Comparison of ENCODE assay signal across 17 cellular contexts in genomic region chr19:28543244-28543776, GRCh38.
"Had no signal": no experiment of that assay in that cellular context is flagged by ENCODE, and none has a peak within 500 bp of the region (broad histone marks: within the 10 kb centered on the region; RNA-seq: fewer than 3 reads in every experiment).

No MANE protein-coding gene starts in this region.

- H3K4me3 Mint-ChIP-seq: activated T-helper 1 cell treated with anti-CD3 and anti-CD28 coated beads, Interleukin-12 subunit alpha, Interleukin-12 subunit beta, Interleukin-2, Interleukin-4 antibody, amounts not matched to agents 30 ng/mL and 10 ng/mL and 1 ng/mL, durations not matched to agents 14 hours and 24 hours and 36 hours; nephron had no signal

- H3K27me3 ChIP-seq: adrenal gland, breast epithelium, testis, upper lobe of left lung had no signal

- H3K4me3 ChIP-seq: adrenal gland, breast epithelium, lung, smooth muscle cell, testis, upper lobe of left lung had no signal

- H3K27ac Mint-ChIP-seq: activated naive CD4-positive, alpha-beta T cell treated with anti-CD3 and anti-CD28 coated beads, Interleukin-2, amount 50 U/mL, for 72 hours; activated T-helper 1 cell treated with anti-CD3 and anti-CD28 coated beads, Interleukin-12 subunit alpha, Interleukin-12 subunit beta, Interleukin-2, Interleukin-4 antibody, amounts not matched to agents 30 ng/mL and 10 ng/mL and 1 ng/mL, durations not matched to agents 14 hours and 24 hours and 36 hours; nephron had no signal

- H3K27ac ChIP-seq: adrenal gland, breast epithelium, testis, upper lobe of left lung had no signal

- H3K9me3 Mint-ChIP-seq: activated T-helper 1 cell treated with anti-CD3 and anti-CD28 coated beads, Interleukin-12 subunit alpha, Interleukin-12 subunit beta, Interleukin-2, Interleukin-4 antibody, amounts not matched to agents 30 ng/mL and 10 ng/mL and 1 ng/mL, durations not matched to agents 14 hours and 24 hours and 36 hours had no signal

- ATAC-seq: activated naive CD4-positive, alpha-beta T cell treated with anti-CD3 and anti-CD28 coated beads, Interleukin-2, amount 50 U/mL, for 72 hours; sciatic nerve had no signal

- H3K4me1 ChIP-seq: adrenal gland, breast epithelium, testis, upper lobe of left lung had no signal

- H3K4me2 ChIP-seq: smooth muscle cell had no signal

- H3K9me3 ChIP-seq: breast epithelium, testis, upper lobe of left lung had no signal

- H3K36me3 ChIP-seq: adrenal gland, breast epithelium, upper lobe of left lung had no signal

- DNase-seq: activated CD4-positive, alpha-beta T cell treated with anti-CD3 and anti-CD28 coated beads, Interleukin-2, amount 50 U/mL, for 1 hour; activated CD4-positive, CD25-positive, alpha-beta regulatory T cell treated with anti-CD3 and anti-CD28 coated beads, Interleukin-2, amount 50 U/mL, for 72 hours; activated gamma-delta T cell treated with Interleukin-2 at 50 U/mL for 16 hours; adrenal gland; cortex of kidney; effector CD4-positive, alpha-beta T cell; head of caudate nucleus; stimulated activated CD4-positive, alpha-beta T cell treated with anti-CD3 and anti-CD28 coated beads, Interleukin-4, amount 100 ng/mL, for 1 hour; testis; upper lobe of left lung had no signal

- H3K4me1 Mint-ChIP-seq: nephron had no signal
